ENCODE assay signal across 10 cellular contexts in the genomic region with DNA sequence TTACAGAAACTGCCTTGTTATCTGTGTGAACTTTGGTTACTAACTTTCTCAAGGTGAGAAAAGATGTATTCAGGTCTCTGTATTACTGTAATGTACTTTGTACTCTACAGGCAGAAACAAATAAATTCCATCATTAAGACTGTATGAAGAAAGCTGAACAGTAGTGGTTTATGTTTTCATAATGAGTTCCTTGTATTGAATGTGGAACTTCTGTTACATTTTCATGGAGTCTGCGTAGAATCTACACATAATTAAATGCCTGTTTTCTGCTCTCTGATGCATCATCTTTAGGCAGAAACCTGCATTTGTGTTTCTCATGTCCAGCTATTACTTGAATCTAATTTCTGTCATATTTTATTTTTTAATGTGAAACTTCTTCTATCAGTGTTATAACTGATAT.
"Had no signal": no experiment of that assay in that cellular context is flagged by ENCODE, and none has a peak within 500 bp of the region (broad histone marks: within the 10 kb centered on the region; RNA-seq: fewer than 3 reads in every experiment).

No MANE protein-coding gene starts in this region.

- ATAC-seq: HCT116, HepG2 had no signal

- H3K27ac ChIP-seq: HL-60, KMS-11 had no signal

- H3K4me3 ChIP-seq: HAP-1 had no signal

- H3K9me3 ChIP-seq: HAP-1 had no signal

- H3K4me1 Mint-ChIP-seq: IgD-negative memory B cell had no signal

- H3K36me3 ChIP-seq: HAP-1 had no signal

- H3K4me3 Mint-ChIP-seq: HFFc6, IgD-negative memory B cell had no signal

- H3K36me3 Mint-ChIP-seq: IgD-negative memory B cell had no signal

- H3K27ac Mint-ChIP-seq: HFFc6, IgD-negative memory B cell had no signal

- FAIRE-seq: HepG2 had no signal

- H3K27me3 Mint-ChIP-seq: IgD-negative memory B cell had no signal

- H3K4me2 ChIP-seq: KMS-11 had no signal

- DNase-seq: GOT3, H7, HFFc6, KBM-7 had no signal
